11 cellular contexts compared by ENCODE assay signal in genomic region chr15:78129098-78130011, GRCh38. TPM values are rescaled to one million over a fixed set of nuclear protein-coding genes. Genes with fewer than 3 reads are reported as not detected.
DNase-seq lines count a peak whose midpoint lies in the region; ATAC-seq and TF ChIP-seq lines count a peak whose summit lies in the region.
"Had no signal": no experiment of that assay in that cellular context is flagged by ENCODE, and none has a peak within 500 bp of the region (broad histone marks: within the 10 kb centered on the region; RNA-seq: fewer than 3 reads in every experiment).

No MANE protein-coding gene starts in this region.

- CTCF ChIA-PET in T-cell (lab: Charles Lee), result no interaction called here

- POLR2A ChIA-PET in T-cell (lab: Charles Lee), result no interaction called here

- TF ChIP-seq CTCF in C4-2B (conservative IDR thresholded peaks at IDR 0.05) (no peak), mesothelial cell of epicardium (IDR thresholded peaks at IDR 0.05; ENCODE audit: unreplicated experiment) (no peak)

- peak in 1 of 4 experiments; percentile 31 for ATAC-seq in T-cell (replicated peaks in 1 of 4)
- no peak for ATAC-seq in HG03039 (IDR thresholded peaks at IDR 0.05; ENCODE audit: unreplicated experiment)

- no peaks in the 10 kb centered on the region for H3K36me3 Mint-ChIP-seq in T-cell
- H3K36me3 Mint-ChIP-seq in mesothelial cell of epicardium, result no peaks in the 10 kb centered on the region

- DNase-seq in H4 (ENCODE audit: low spot score) (peak; percentile 47), T-cell (peak in 1 of 34 experiments; percentile 30), mesothelial cell of epicardium (ENCODE audit: low spot score in 2 of 2, unreplicated experiment in 2 of 2) (no peak), NCI-H345 treated with DMSO at 0.1 percent for 48 hours (lab: John Stamatoyannopoulos, UW; ENCODE audit: unreplicated experiment) (no peak), NCI-H510A treated with DMSO at 0.1 percent for 48 hours (lab: John Stamatoyannopoulos, UW) (no peak), hippocampal formation (lab: John Stamatoyannopoulos, UW) (no peak)
- DNase-seq: NCI-H1417 treated with DMSO at 0.1 percent for 48 hours had no signal

- H3K9me3 Mint-ChIP-seq in T-cell, result no peaks in the 10 kb centered on the region
- no peaks in the 10 kb centered on the region for H3K9me3 Mint-ChIP-seq in mesothelial cell of epicardium

- peak overlapping the region; percentile 71 for H3K27ac ChIP-seq in C4-2B

- H3K27me3 Mint-ChIP-seq in T-cell, result no peaks in the 10 kb centered on the region
- no peaks in the 10 kb centered on the region for H3K27me3 Mint-ChIP-seq in mesothelial cell of epicardium (ENCODE audit: low read depth)

- peak overlapping the region; percentile 78 to 80 (median 78) for H3K4me3 Mint-ChIP-seq in T-cell
- no peak overlapping the region for H3K4me3 Mint-ChIP-seq in mesothelial cell of epicardium

- peak overlapping the region; percentile 82 to 93 for H3K27ac Mint-ChIP-seq in T-cell
- peak overlapping the region; percentile 27 for H3K27ac Mint-ChIP-seq in mesothelial cell of epicardium

- H3K4me1 Mint-ChIP-seq in T-cell (peaks cover 16 to 30% (median 23%) of the 10 kb centered on the region in 3 donors), mesothelial cell of epicardium (peaks cover 15% of the 10 kb centered on the region)

RNA-seq across cellular contexts. Expression of gene CIB2, which starts 1.9 kb away (rescaled TPM):
- total RNA-seq in H4 (2014; rRNA removed; shearing (Covaris generic)), result 1.1 TPM in 1 of 2 replicates, not detected in the other
- 1 to 10 TPM in 4 of 5 donors, under 1 TPM in 1; 0.72 to 2.8 (median 2.0) TPM for total RNA-seq in T-cell
- 25.5 to 27.6 TPM (median 26.2 TPM) in 3 replicates for total RNA-seq in mesothelial cell of epicardium

RNA-seq across cellular contexts. Expression of gene IDH3A, which starts 19.8 kb away (rescaled TPM):
- total RNA-seq in H4 (2014; rRNA removed; shearing (Covaris generic)), result 77.3 and 101 TPM in 2 replicates
- 10 to 100 TPM; 40.3 to 64.7 (median 48.5) TPM for total RNA-seq in T-cell
- 27.9 to 33.8 TPM (median 28.9 TPM) in 3 replicates for total RNA-seq in mesothelial cell of epicardium

RNA-seq across cellular contexts. Expression of gene SH2D7, which starts 37.0 kb away (rescaled TPM):
- not detected in 2 replicates for total RNA-seq in H4 (2014; rRNA removed; shearing (Covaris generic))
- not detected for total RNA-seq in T-cell
- total RNA-seq in mesothelial cell of epicardium, result not detected in 3 replicates
- total RNA-seq: bronchial epithelial cell, fibroblast of lung had no signal

RNA-seq across cellular contexts. Expression of gene TBC1D2B, which starts 51.8 kb away (rescaled TPM):
- total RNA-seq in H4 (2014; rRNA removed; shearing (Covaris generic)), result 12.3 and 13.8 TPM in 2 replicates
- total RNA-seq in T-cell (100 to 1,000 TPM in 3 of 5 donors, 10 to 100 TPM in 2; 86.1 to 106 (median 101) TPM), mesothelial cell of epicardium (33.8 to 39.8 TPM (median 38.5 TPM) in 3 replicates)
